ENCODE assay signal across 9 cellular contexts in the genomic region with DNA sequence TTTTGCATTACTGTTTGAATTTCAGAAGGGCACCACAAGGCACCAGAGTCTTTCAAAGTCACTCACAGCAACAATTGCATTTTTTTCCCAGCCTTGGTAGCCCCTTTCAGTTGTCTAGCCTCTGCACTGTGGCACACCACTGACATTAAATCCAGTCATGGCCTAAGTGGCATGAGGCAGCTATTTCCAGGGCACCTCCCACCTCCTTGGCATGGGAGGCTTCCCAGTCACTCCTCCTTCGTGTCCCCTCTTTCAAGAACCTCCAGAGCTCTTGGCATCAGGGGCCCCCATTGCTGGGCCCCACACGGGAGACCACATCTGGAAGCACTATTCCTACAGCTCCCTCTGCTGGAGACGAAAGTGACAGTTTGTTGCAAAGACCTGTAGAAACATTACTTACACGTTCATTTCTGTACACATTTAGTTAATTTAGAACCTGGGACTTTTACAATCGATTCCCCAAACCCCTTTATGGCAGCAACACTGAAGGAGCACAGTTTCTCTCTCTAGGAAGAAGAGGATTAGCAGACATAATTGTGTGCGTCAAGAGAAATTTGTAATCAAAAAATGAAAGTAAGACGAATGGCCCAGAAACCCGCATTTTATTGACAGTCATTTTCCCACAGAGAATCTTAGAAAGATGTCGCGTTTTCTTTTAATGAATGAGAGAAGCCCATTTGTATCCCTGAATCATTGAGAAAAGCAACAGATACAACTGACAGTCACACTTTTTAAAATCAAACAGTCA. TPM values are rescaled to one million over a fixed set of nuclear protein-coding genes. Genes with fewer than 3 reads are reported as not detected.
DNase-seq lines count a peak whose midpoint lies in the region; ATAC-seq and TF ChIP-seq lines count a peak whose summit lies in the region.
"Had no signal": no experiment of that assay in that cellular context is flagged by ENCODE, and none has a peak within 500 bp of the region (broad histone marks: within the 10 kb centered on the region; RNA-seq: fewer than 3 reads in every experiment).

No MANE protein-coding gene starts in this region.

- H4K8ac ChIP-seq in IMR-90 (ENCODE audit: low read depth in 2 of 2, low read length in 2 of 2), result no peak overlapping the region

- H3K9me3 Mint-ChIP-seq in activated naive CD8-positive, alpha-beta T cell treated with anti-CD3 and anti-CD28 coated beads for 36 hours, result no peaks in the 10 kb centered on the region
- H3K9me3 Mint-ChIP-seq in CD8-positive, alpha-beta memory T cell, result no peaks in the 10 kb centered on the region

- no peak overlapping the region for H3K56ac ChIP-seq in IMR-90 (ENCODE audit: extremely low read depth, insufficient read depth, low read length)

- H3K4ac ChIP-seq in IMR-90 (ENCODE audit: low read depth, low read length), result no peak overlapping the region

- H3K27me3 ChIP-seq in IMR-90 (ENCODE audit: control insufficient read depth, insufficient read depth, low read length), result peaks cover 5% of the 10 kb centered on the region; the same call in 1 of the 2 replicates
- H3K27me3 ChIP-seq in CD8-positive, alpha-beta memory T cell (ENCODE audit: insufficient read depth, low read length, poor library complexity, severe bottlenecking), result no peaks in the 10 kb centered on the region

- peaks cover 38% of the 10 kb centered on the region for H3K36me3 ChIP-seq in IMR-90 (ENCODE audit: control insufficient read depth, insufficient read depth, low read length)
- H3K36me3 ChIP-seq in CD8-positive, alpha-beta memory T cell (ENCODE audit: insufficient read depth, low read length), result peaks cover 28% of the 10 kb centered on the region

- no peak overlapping the region for H3K23ac ChIP-seq in IMR-90 (ENCODE audit: low read depth, low read length)

- peaks cover 48% of the 10 kb centered on the region for H3K36me3 Mint-ChIP-seq in activated naive CD8-positive, alpha-beta T cell treated with anti-CD3 and anti-CD28 coated beads for 36 hours
- peaks cover 9 to 59% (median 10%) of the 10 kb centered on the region in 3 donors for H3K36me3 Mint-ChIP-seq in CD8-positive, alpha-beta memory T cell

- DNase-seq in ELF-1 (ENCODE audit: low read depth, low spot score) (peak; percentile 30), IMR-90 (peak; percentile 41), lung microvascular endothelial cell (ENCODE audit: low read depth in 2 of 2) (peak; percentile 47 to 64)
- no peak for DNase-seq in activated naive CD8-positive, alpha-beta T cell treated with anti-CD3 and anti-CD28 coated beads for 36 hours
- DNase-seq in CD8-positive, alpha-beta memory T cell, result no peak
- DNase-seq in activated CD8-positive, alpha-beta memory T cell treated with anti-CD3 and anti-CD28 coated beads for 24 hours, result no peak

- no peak overlapping the region for H3K4me3 ChIP-seq in IMR-90 (ENCODE audit: insufficient read depth, low read depth, low read length)
- no peak overlapping the region for H3K4me3 ChIP-seq in CD8-positive, alpha-beta memory T cell (ENCODE audit: low read length)
- H3K4me3 ChIP-seq: SJSA1 had no signal

- no peak overlapping the region for H3K4me3 Mint-ChIP-seq in activated naive CD8-positive, alpha-beta T cell treated with anti-CD3 and anti-CD28 coated beads for 36 hours
- H3K4me3 Mint-ChIP-seq in CD8-positive, alpha-beta memory T cell, result no peak overlapping the region

- H2BK20ac ChIP-seq in IMR-90 (ENCODE audit: low read depth, low read length), result no peak overlapping the region

- peak overlapping the region; percentile 17; the same call in 1 of the 2 replicates for H3K4me2 ChIP-seq in IMR-90 (ENCODE audit: low read depth, low read length)

- peaks cover 48% of the 10 kb centered on the region for H3K4me1 Mint-ChIP-seq in activated naive CD8-positive, alpha-beta T cell treated with anti-CD3 and anti-CD28 coated beads for 36 hours
- H3K4me1 Mint-ChIP-seq in CD8-positive, alpha-beta memory T cell, result peaks cover 34 to 47% (median 47%) of the 10 kb centered on the region in 3 donors

- peaks cover 60% of the 10 kb centered on the region for H4K20me1 ChIP-seq in IMR-90 (ENCODE audit: insufficient read depth, low read length)

- H3K4me1 ChIP-seq in IMR-90 (ENCODE audit: control insufficient read depth, insufficient read depth, low read length), result peaks cover 14% of the 10 kb centered on the region
- no peaks in the 10 kb centered on the region for H3K4me1 ChIP-seq in CD8-positive, alpha-beta memory T cell (ENCODE audit: insufficient read depth, low read length)

- H3K27ac Mint-ChIP-seq in activated naive CD8-positive, alpha-beta T cell treated with anti-CD3 and anti-CD28 coated beads for 36 hours, result peak overlapping the region; percentile 42
- H3K27ac Mint-ChIP-seq in CD8-positive, alpha-beta memory T cell, result peak overlapping the region in 2 of 8 donors; percentile 21 to 42

- H3K18ac ChIP-seq in IMR-90 (ENCODE audit: low read depth, low read length), result no peak overlapping the region

- intact Hi-C loops in IMR-90 (cut with micrococcal nuclease), result loop anchor here (1.0 to 2.0 kb wide), 2 partner anchors 83 to 133 kb away; no protein-coding TSS in a partner anchor

- H2AK9ac ChIP-seq in IMR-90 (replicated peaks; ENCODE audit: low read depth, low read length, poor library complexity), result no peak overlapping the region

- TF ChIP-seq RAD21 in IMR-90 (IDR thresholded peaks at IDR 0.05; ENCODE audit: low read length), result peak; percentile 44

- no peak overlapping the region for H3K14ac ChIP-seq in IMR-90 (replicated peaks; ENCODE audit: low read depth, low read length)

- TF ChIP-seq CTCF in IMR-90 (conservative IDR thresholded peaks at IDR 0.05; ENCODE audit: low read depth, low read length), result peak; percentile 54

- H2BK5ac ChIP-seq in IMR-90 (ENCODE audit: low read depth, low read length, poor library complexity, severe bottlenecking), result no peak overlapping the region

- H3K9me3 ChIP-seq in IMR-90 (ENCODE audit: control insufficient read depth, insufficient read depth, low read length), result no peaks in the 10 kb centered on the region
- H3K9me3 ChIP-seq in CD8-positive, alpha-beta memory T cell (ENCODE audit: low read length), result no peaks in the 10 kb centered on the region
- H3K9me3 ChIP-seq: SJSA1 had no signal

- CTCF ChIA-PET in IMR-90 (lab: Yijun Ruan, JAX), result interaction anchor here (0.9 kb wide), 1 partner anchor 12 kb away, joined by 5 read pairs; no protein-coding TSS in a partner anchor
- CTCF ChIA-PET in CD8-positive, alpha-beta memory T cell (lab: Charles Lee), result interaction anchor here (1.1 kb wide), 2 partner anchors 8 to 57 kb away, joined by 3 read pairs; no protein-coding TSS in a partner anchor

- H4K5ac ChIP-seq in IMR-90 (ENCODE audit: low read depth, low read length), result no peak overlapping the region

- H2BK15ac ChIP-seq in IMR-90 (ENCODE audit: low read depth, low read length), result no peak overlapping the region

- TSS peak; percentile 95 for BruUV-seq in IMR-90 (replicated peaks; lab: Mats Ljungman, UMichigan)

- in situ Hi-C loops in IMR-90 (cut with MboI; ENCODE audit: low sequenced_read_pairs), result no loop called here

- H3K9me1 ChIP-seq in IMR-90 (ENCODE audit: insufficient read depth, low read length), result peaks cover 15% of the 10 kb centered on the region

- no peak overlapping the region for H2AK5ac ChIP-seq in IMR-90 (ENCODE audit: low read depth, low read length)

- H3K27me3 Mint-ChIP-seq in activated naive CD8-positive, alpha-beta T cell treated with anti-CD3 and anti-CD28 coated beads for 36 hours, result peaks cover 15% of the 10 kb centered on the region
- peaks cover 8 to 10% of the 10 kb centered on the region in 2 donors for H3K27me3 Mint-ChIP-seq in CD8-positive, alpha-beta memory T cell

- H2AFZ ChIP-seq in IMR-90 (replicated peaks; ENCODE audit: low read length, poor library complexity), result no peak overlapping the region

- dilution Hi-C loops in IMR-90 (cut with HindIII; ENCODE audit: low sequenced_read_pairs, unreplicated experiment), result no loop called here

- ATAC-seq in IMR-90 (ENCODE audit: low read depth) (peak; percentile 59), GM18505 (IDR thresholded peaks at IDR 0.05; ENCODE audit: unreplicated experiment) (no peak)

- H2BK120ac ChIP-seq in IMR-90 (ENCODE audit: low read depth, low read length), result no peak overlapping the region

- WGBS in IMR-90 (ENCODE audit: extremely low coverage in 2 of 2, insufficient read length in 1 of 2), 2 experiments, result 20% methylated on average over 1 of the region's 10 CpGs; no CpG with 5 or more reads in 1 of the 2 experiments

- peaks cover 20 to 39% of the 10 kb centered on the region in 2 experiments for H3K79me1 ChIP-seq in IMR-90 (ENCODE audit: low read depth in 1 of 2, low read length in 2 of 2)

- no peak overlapping the region for H3K27ac ChIP-seq in IMR-90 (ENCODE audit: insufficient read depth, low read length)
- no peak overlapping the region for H3K27ac ChIP-seq in CD8-positive, alpha-beta memory T cell (ENCODE audit: low read depth, low read length)
- H3K27ac ChIP-seq: SJSA1 had no signal

- TF ChIP-seq POLR2A in IMR-90 (IDR thresholded peaks at IDR 0.05; ENCODE audit: low read depth, low read length) (no peak), GM18505 (IDR thresholded peaks at IDR 0.05; ENCODE audit: borderline replicate concordance, extremely low read depth, insufficient read depth, insufficient read length) (no peak)

- no peak overlapping the region for H3K9ac ChIP-seq in IMR-90 (ENCODE audit: low read depth, low read length)

- POLR2A ChIA-PET in IMR-90 (lab: Charles Lee; ENCODE audit: unreplicated experiment), result no interaction called here
- POLR2A ChIA-PET in CD8-positive, alpha-beta memory T cell (lab: Charles Lee), result no interaction called here

- no peak overlapping the region for H4K91ac ChIP-seq in IMR-90 (ENCODE audit: insufficient read depth, low read depth, low read length)

RNA-seq across cellular contexts. Expression of gene CHD5, which starts 5.7 kb away (rescaled TPM):
- total RNA-seq in IMR-90 (2012; rRNA removed), result under 0.01 TPM in 1 of 2 replicates, not detected in the other
- 0.06 and 0.09 TPM in 2 replicates for polyA plus RNA-seq in IMR-90 (2012; rRNA removed)
- 0.02 TPM in 1 of 2 replicates, not detected in the other for polyA plus RNA-seq in IMR-90 (2012; cell fraction: cytosol; rRNA removed)
- 0.37 and 0.48 TPM in 2 replicates for polyA plus RNA-seq in IMR-90 (2012; cell fraction: nucleus; rRNA removed; ENCODE audit: low replicate concordance)
- under 1 TPM; 0.44 to 0.56 TPM for total RNA-seq in activated naive CD8-positive, alpha-beta T cell treated with anti-CD3 and anti-CD28 coated beads for 36 hours
- total RNA-seq in lung microvascular endothelial cell, result under 0.01 TPM in 2 replicates
- under 1 TPM; 0.61 to 0.82 TPM for total RNA-seq in CD8-positive, alpha-beta memory T cell
- not detected for polyA plus RNA-seq in CD8-positive, alpha-beta memory T cell

RNA-seq across cellular contexts. Expression of gene RPL22, which starts 13.6 kb away (rescaled TPM):
- 26.2 and 71.9 TPM in 2 replicates for total RNA-seq in IMR-90 (2012; rRNA removed)
- 131 and 154 TPM in 2 replicates for polyA plus RNA-seq in IMR-90 (2012; rRNA removed)
- polyA plus RNA-seq in IMR-90 (2012; cell fraction: cytosol; rRNA removed), result 17.4 and 27.5 TPM in 2 replicates
- 9.8 and 38.0 TPM in 2 replicates for polyA plus RNA-seq in IMR-90 (2012; cell fraction: nucleus; rRNA removed; ENCODE audit: low replicate concordance)
- total RNA-seq in activated naive CD8-positive, alpha-beta T cell treated with anti-CD3 and anti-CD28 coated beads for 36 hours, result 100 to 1,000 TPM; 481 to 486 TPM
- total RNA-seq in lung microvascular endothelial cell, result 149 and 152 TPM in 2 replicates
- 100 to 1,000 TPM; 397 to 449 TPM for total RNA-seq in CD8-positive, alpha-beta memory T cell
- polyA plus RNA-seq in CD8-positive, alpha-beta memory T cell, result 213 TPM

RNA-seq across cellular contexts. Expression of gene RNF207, which starts 20.1 kb away (rescaled TPM):
- total RNA-seq in IMR-90 (2012; rRNA removed) (2.7 and 3.9 TPM in 2 replicates), lung microvascular endothelial cell (2.4 and 2.6 TPM in 2 replicates)
- polyA plus RNA-seq in IMR-90 (2012; rRNA removed), result 17.2 and 42.9 TPM in 2 replicates
- polyA plus RNA-seq in IMR-90 (2012; cell fraction: cytosol; rRNA removed), result 4.7 and 5.1 TPM in 2 replicates
- polyA plus RNA-seq in IMR-90 (2012; cell fraction: nucleus; rRNA removed; ENCODE audit: low replicate concordance), result 181 and 244 TPM in 2 replicates
- total RNA-seq in activated naive CD8-positive, alpha-beta T cell treated with anti-CD3 and anti-CD28 coated beads for 36 hours, result 1 to 10 TPM; 5.0 to 6.2 TPM
- total RNA-seq in CD8-positive, alpha-beta memory T cell, result 10 to 100 TPM; 10.8 to 12.8 TPM
- 0.22 TPM for polyA plus RNA-seq in CD8-positive, alpha-beta memory T cell

RNA-seq across cellular contexts. Expression of gene ICMT, which starts 50.0 kb away (rescaled TPM):
- total RNA-seq in IMR-90 (2012; rRNA removed) (53.9 and 61.7 TPM in 2 replicates), lung microvascular endothelial cell (51.6 and 72.6 TPM in 2 replicates)
- 36.4 and 37.2 TPM in 2 replicates for polyA plus RNA-seq in IMR-90 (2012; rRNA removed)
- polyA plus RNA-seq in IMR-90 (2012; cell fraction: cytosol; rRNA removed), result 23.0 and 23.1 TPM in 2 replicates
- polyA plus RNA-seq in IMR-90 (2012; cell fraction: nucleus; rRNA removed; ENCODE audit: low replicate concordance), result 8.0 and 15.4 TPM in 2 replicates
- total RNA-seq in activated naive CD8-positive, alpha-beta T cell treated with anti-CD3 and anti-CD28 coated beads for 36 hours, result 10 to 100 TPM; 57.4 to 58.1 TPM
- 10 to 100 TPM; 79.1 to 79.4 TPM for total RNA-seq in CD8-positive, alpha-beta memory T cell
- 24.4 TPM for polyA plus RNA-seq in CD8-positive, alpha-beta memory T cell

RNA-seq across cellular contexts. Expression of gene HES3, which starts 58.2 kb away (rescaled TPM):
- total RNA-seq in IMR-90 (2012; rRNA removed) (not detected in 2 replicates), lung microvascular endothelial cell (not detected in 2 replicates)
- not detected in 2 replicates for polyA plus RNA-seq in IMR-90 (2012; rRNA removed)
- polyA plus RNA-seq in IMR-90 (2012; cell fraction: cytosol; rRNA removed), result not detected in 2 replicates
- not detected in 2 replicates for polyA plus RNA-seq in IMR-90 (2012; cell fraction: nucleus; rRNA removed; ENCODE audit: low replicate concordance)
- not detected for total RNA-seq in activated naive CD8-positive, alpha-beta T cell treated with anti-CD3 and anti-CD28 coated beads for 36 hours
- not detected for total RNA-seq in CD8-positive, alpha-beta memory T cell
- polyA plus RNA-seq in CD8-positive, alpha-beta memory T cell, result not detected
- total RNA-seq: SJSA1, subcutaneous adipose tissue had no signal

Comparison
In these comparisons a context has a peak if more than half of its experiments do, and no peak if none do; other contexts are left out.
1. DNase-seq: peak in ELF-1 (single experiment), IMR-90 (single experiment) and lung microvascular endothelial cell (2 of 2); none in activated naive CD8-positive, alpha-beta T cell treated with anti-CD3 and anti-CD28 coated beads for 36 hours (single experiment), CD8-positive, alpha-beta memory T cell (0 of 5) and activated CD8-positive, alpha-beta memory T cell treated with anti-CD3 and anti-CD28 coated beads for 24 hours (single experiment).